28 cellular contexts compared by ENCODE assay signal in the genomic region with DNA sequence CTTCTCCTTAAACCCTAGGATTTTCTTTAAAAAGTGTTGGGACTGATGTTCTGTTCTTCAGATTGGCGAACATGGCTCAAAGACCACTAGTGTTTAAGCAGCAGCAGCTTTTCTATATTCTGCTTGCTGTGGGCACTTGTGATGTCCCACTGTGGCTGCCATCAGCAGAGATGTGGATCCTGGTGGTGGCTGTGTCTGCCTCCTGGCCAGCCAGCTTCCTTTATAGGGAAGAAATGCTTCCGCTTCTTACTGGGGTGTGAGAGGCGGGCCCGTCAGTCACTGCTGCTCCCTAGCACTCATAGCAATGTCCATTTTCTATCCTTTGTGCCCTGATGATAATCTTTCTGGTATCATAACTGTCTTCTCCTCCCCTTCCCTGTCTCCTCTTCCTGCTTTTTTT.
"Had no signal": no experiment of that assay in that cellular context is flagged by ENCODE, and none has a peak within 500 bp of the region (broad histone marks: within the 10 kb centered on the region; RNA-seq: fewer than 3 reads in every experiment).

No MANE protein-coding gene starts in this region.

- H3K9me3 Mint-ChIP-seq: immature natural killer cell had no signal

- H3K4me1 ChIP-seq: colonic mucosa, esophagus squamous epithelium, heart right ventricle, left ventricle myocardium inferior, lower lobe of right lung had no signal

- ATAC-seq: esophagus mucosa; gastrocnemius medialis; heart right ventricle; left colon; left lobe of liver; lower lobe of right lung; naive thymus-derived CD4-positive, alpha-beta T cell had no signal

- H3K4me3 ChIP-seq: colonic mucosa, dorsolateral prefrontal cortex, esophagus squamous epithelium, gastrocnemius medialis, heart right ventricle, left ventricle myocardium inferior, lower lobe of right lung had no signal

- DNase-seq: colonic mucosa; cortex of kidney; dorsolateral prefrontal cortex; effector CD4-positive, alpha-beta T cell; effector memory CD4-positive, alpha-beta T cell; erythroblast; esophagus squamous epithelium; foreskin fibroblast; foreskin melanocyte; gastrocnemius medialis; glutamatergic neuron; head of caudate nucleus; heart right ventricle; hippocampal formation; immature natural killer cell; islet precursor cell; kidney; kidney glomerular epithelial cell; left colon; left ventricle myocardium inferior; lower lobe of right lung; mesenchymal stem cell; midbrain; naive thymus-derived CD4-positive, alpha-beta T cell had no signal

- H3K27me3 Mint-ChIP-seq: dendritic cell treated with granulocyte-macrophage colony-stimulating factor and Interleukin-4, amounts not matched to agents 40 ng/mL and 50 ng/mL, for 4 days had no signal

- H3K9me3 ChIP-seq: colonic mucosa, esophagus squamous epithelium, gastrocnemius medialis, left ventricle myocardium inferior, lower lobe of right lung had no signal

- H3K27me3 ChIP-seq: colonic mucosa, dorsolateral prefrontal cortex, esophagus squamous epithelium, gastrocnemius medialis, heart right ventricle had no signal

- H3K27ac Mint-ChIP-seq: dendritic cell treated with granulocyte-macrophage colony-stimulating factor and Interleukin-4, amounts not matched to agents 40 ng/mL and 50 ng/mL, for 4 days; immature natural killer cell; naive thymus-derived CD4-positive, alpha-beta T cell had no signal

- H3K36me3 ChIP-seq: colonic mucosa, esophagus squamous epithelium, gastrocnemius medialis, heart right ventricle, left ventricle myocardium inferior, lower lobe of right lung had no signal

- H3K27ac ChIP-seq: colonic mucosa, dorsolateral prefrontal cortex, epithelial cell of prostate, esophagus squamous epithelium, gastrocnemius medialis, heart right ventricle, left ventricle myocardium inferior, lower lobe of right lung had no signal

- H3K4me3 Mint-ChIP-seq: dendritic cell treated with granulocyte-macrophage colony-stimulating factor and Interleukin-4, amounts not matched to agents 40 ng/mL and 50 ng/mL, for 4 days; immature natural killer cell; naive thymus-derived CD4-positive, alpha-beta T cell had no signal

- H3K4me1 Mint-ChIP-seq: immature natural killer cell had no signal

- H3K36me3 Mint-ChIP-seq: immature natural killer cell had no signal
